Comparison of ENCODE assay signal across 8 cellular contexts in the genomic region with DNA sequence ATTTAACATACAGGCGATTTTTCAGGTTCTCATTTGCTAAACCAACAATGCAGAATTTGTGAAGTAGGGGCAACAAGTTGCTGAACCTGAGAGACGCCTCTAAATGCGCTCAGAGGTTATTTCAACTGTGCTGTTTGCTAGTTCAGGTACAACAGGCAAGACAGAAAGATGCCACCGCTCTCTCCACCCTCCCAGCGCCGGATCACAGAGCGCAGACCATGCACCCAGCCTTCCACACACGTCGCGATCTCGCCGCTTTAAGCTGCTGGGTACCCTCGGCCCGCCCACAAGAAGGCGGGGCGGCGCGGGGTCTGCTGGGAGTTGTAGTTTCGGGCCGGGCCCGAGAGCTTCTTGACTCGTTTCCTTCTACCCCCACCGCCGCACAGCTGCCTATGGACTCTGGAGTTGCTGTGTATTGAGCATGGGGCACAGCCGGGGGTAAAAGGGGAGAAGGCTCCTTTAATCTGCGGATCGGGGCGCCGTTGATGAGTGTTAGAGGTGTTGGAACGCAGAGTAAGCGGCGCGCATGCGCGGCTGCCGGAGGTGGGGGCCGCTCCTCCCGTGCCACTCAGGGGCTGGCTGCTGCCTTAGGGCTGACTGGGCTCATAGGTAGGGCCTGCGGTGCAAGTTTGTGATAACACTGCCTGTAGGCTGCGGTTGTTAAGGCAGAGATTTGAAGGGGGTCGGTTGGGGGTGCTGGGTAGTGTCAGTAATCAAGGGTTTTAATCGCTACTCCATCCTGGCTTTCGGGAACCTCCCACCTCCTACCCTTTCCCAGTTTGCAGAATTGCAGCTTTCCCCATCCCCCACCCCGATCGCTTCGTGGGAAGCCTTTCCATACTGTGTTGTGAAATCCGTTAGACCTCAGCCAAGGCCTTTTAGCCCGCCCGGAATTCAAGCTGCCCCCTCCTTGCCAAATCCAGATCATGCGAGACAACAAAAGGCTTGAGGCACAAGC. TPM values are rescaled to one million over a fixed set of nuclear protein-coding genes. Genes with fewer than 3 reads are reported as not detected.
DNase-seq lines count a peak whose midpoint lies in the region; ATAC-seq and TF ChIP-seq lines count a peak whose summit lies in the region.

No MANE protein-coding gene starts in this region.

- peak overlapping the region; percentile 57 to 81 (median 68) for H3K4me3 ChIP-seq in BLaER1 treated with 17β-estradiol and CSF1 and Interleukin-3, amounts not matched to agents 10 nM and 100 nM
- peak overlapping the region; percentile 65 to 85 (median 71) for H3K4me3 ChIP-seq in right lobe of liver

- no peaks in the 10 kb centered on the region for H3K36me3 ChIP-seq in BLaER1 treated with 17β-estradiol and CSF1 and Interleukin-3, amounts not matched to agents 10 nM and 100 nM
- H3K36me3 ChIP-seq in right lobe of liver = no peaks in the 10 kb centered on the region

- TF ChIP-seq CTCF in right lobe of liver (IDR thresholded peaks at IDR 0.05) = no peak

- H3K4me1 ChIP-seq in BLaER1 treated with 17β-estradiol and CSF1 and Interleukin-3, amounts not matched to agents 10 nM and 100 nM = peaks cover 11 to 64% (median 22%) of the 10 kb centered on the region in 10 experiments
- H3K4me1 ChIP-seq in right lobe of liver = peaks cover 0 to 11% (median 2%) of the 10 kb centered on the region in 4 donors

- H3K4me2 ChIP-seq in BLaER1 treated with 17β-estradiol and CSF1 and Interleukin-3, amounts not matched to agents 10 nM and 100 nM = peak overlapping the region; percentile 59 to 97 (median 79)

- peak overlapping the region; percentile 70 to 94 (median 89) for H3K27ac ChIP-seq in BLaER1 treated with 17β-estradiol and CSF1 and Interleukin-3, amounts not matched to agents 10 nM and 100 nM
- peak overlapping the region; percentile 86 to 91 (median 90) for H3K27ac ChIP-seq in right lobe of liver

- ATAC-seq in GM19395 (IDR thresholded peaks at IDR 0.05; ENCODE audit: unreplicated experiment) (peak; percentile 100), HG03521 (IDR thresholded peaks at IDR 0.05; ENCODE audit: unreplicated experiment) (peak; percentile 99), right lobe of liver (peak; percentile 95 to 97 (median 96))

- H3K9ac ChIP-seq in BLaER1 treated with 17β-estradiol and CSF1 and Interleukin-3, amounts not matched to agents 10 nM and 100 nM = peak overlapping the region; percentile 78 to 94 (median 86)

- H3K9me3 ChIP-seq in BLaER1 treated with 17β-estradiol and CSF1 and Interleukin-3, amounts not matched to agents 10 nM and 100 nM (replicated peaks in 1 of 11) = no peaks in the 10 kb centered on the region
- no peaks in the 10 kb centered on the region for H3K9me3 ChIP-seq in right lobe of liver

- H4K20me1 ChIP-seq in BLaER1 treated with 17β-estradiol and CSF1 and Interleukin-3, amounts not matched to agents 10 nM and 100 nM = no peaks in the 10 kb centered on the region

- TF ChIP-seq POLR2A in right lobe of liver (IDR thresholded peaks at IDR 0.05) = peak; percentile 29

- H3K27me3 ChIP-seq in BLaER1 treated with 17β-estradiol and CSF1 and Interleukin-3, amounts not matched to agents 10 nM and 100 nM = no peaks in the 10 kb centered on the region
- H3K27me3 ChIP-seq in right lobe of liver = no peaks in the 10 kb centered on the region

- intact Hi-C loops in right lobe of liver (cut with DNase I) = loop anchor here in 1 of 2 donors (5.0 kb wide), 1 partner anchor 41 kb away; a partner anchor contains a TSS

- WGBS in right lobe of liver (ENCODE audit: insufficient coverage, low coverage, low lambda C conversion rate, missing lambda C conversion rate) = under 1% methylated on average over 24 of the region's 50 CpGs

- DNase-seq in NCI-H748 treated with DMSO at 0.1 percent for 48 hours (lab: John Stamatoyannopoulos, UW) = peak; percentile 90
- DNase-seq in activated CD4-positive, alpha-beta T cell treated with anti-CD3 and anti-CD28 coated beads, Interleukin-2, amount 50 U/mL, for 48 hours = peak; percentile 87 to 89
- DNase-seq in dermis blood vessel endothelial cell = peak; percentile 86
- peak; percentile 90 to 92 (median 91) for DNase-seq in right lobe of liver
- peak; percentile 86 for DNase-seq in stimulated activated CD4-positive, alpha-beta T cell treated with anti-CD3 and anti-CD28 coated beads, Interleukin-4, amount 100 ng/mL, for 1 hour

RNA-seq across cellular contexts. Expression of a gene that starts 40.3 kb away (rescaled TPM):
- total RNA-seq in dermis blood vessel endothelial cell = 19.1 and 35.7 TPM in 2 replicates
- 100 to 1,000 TPM in 1 of 6 experiments, 10 to 100 TPM in 5; 45.8 to 107 (median 61.4) TPM for total RNA-seq in right lobe of liver

Comparison
In these comparisons a context has a peak if more than half of its experiments do, and no peak if none do; other contexts are left out.
1. Peak in every context shown above with its lines: DNase-seq, ATAC-seq, H3K4me3 ChIP-seq and H3K27ac ChIP-seq.